1 cellular context compared by ENCODE assay signal in genomic region chr6:26157838-26158580, GRCh38.
A peak's percentile ranks its signal among the peaks of the same experiment; 100 is the strongest.
TF ChIP-seq lines count a peak whose summit lies in the region.

No MANE protein-coding gene starts in this region.

TF ChIP-seq in HEK293, 187 proteins besides CTCF, POLR2A, EP300 and RAD21 (continued from another document):
- no peak for TF ChIP-seq ZBTB20 (tag by site-specific recombination; IDR thresholded peaks at IDR 0.05)
- no peak for TF ChIP-seq ZNF518A (tag by site-specific recombination; conservative IDR thresholded peaks at IDR 0.05; ENCODE audit: low read depth)
- TF ChIP-seq ZBTB49 (tag by site-specific recombination; IDR thresholded peaks at IDR 0.05; ENCODE audit: low read depth), result no peak
- TF ChIP-seq GLI4 (tag by site-specific recombination; IDR thresholded peaks at IDR 0.05), result no peak
- TF ChIP-seq ZIC2 (tag by site-specific recombination; IDR thresholded peaks at IDR 0.05), result no peak
- no peak for TF ChIP-seq ZNF248 (tag by site-specific recombination; IDR thresholded peaks at IDR 0.05)
- TF ChIP-seq ZNF324 (tag by site-specific recombination; IDR thresholded peaks at IDR 0.05), result no peak
- no peak for TF ChIP-seq HOXD13 (CRISPR knock-in tag; IDR thresholded peaks at IDR 0.05; ENCODE audit: borderline replicate concordance)
- peak; percentile 59; the same call in 1 of the 2 replicates for TF ChIP-seq ELK4 (IDR thresholded peaks at IDR 0.05; ENCODE audit: borderline replicate concordance, low read depth, low read length)
- no peak for TF ChIP-seq ZNF433 (tag by site-specific recombination; IDR thresholded peaks at IDR 0.05; ENCODE audit: low read depth)
- peak; percentile 33; the same call in 1 of the 2 replicates for TF ChIP-seq ZBTB11 (tag by site-specific recombination; conservative IDR thresholded peaks at IDR 0.05; ENCODE audit: low read depth)
- 0 out of 2 replicates have a peak, but pooled peaks have one; percentile 7 for TF ChIP-seq ZNF76 (tag by site-specific recombination; IDR thresholded peaks at IDR 0.05; ENCODE audit: borderline replicate concordance, low read depth)
- TF ChIP-seq SALL2 (tag by site-specific recombination; IDR thresholded peaks at IDR 0.05; ENCODE audit: borderline replicate concordance), result no peak
- no peak for TF ChIP-seq GFI1B (tag by site-specific recombination; IDR thresholded peaks at IDR 0.05)
- TF ChIP-seq ZNF266 (tag by site-specific recombination; IDR thresholded peaks at IDR 0.05; ENCODE audit: low read depth), result no peak
- no peak for TF ChIP-seq ZNF544 (tag by site-specific recombination; IDR thresholded peaks at IDR 0.05)
- no peak for TF ChIP-seq KLF16 (tag by site-specific recombination; IDR thresholded peaks at IDR 0.05)
- no peak for TF ChIP-seq ZNF174 (tag by site-specific recombination; IDR thresholded peaks at IDR 0.05)
- TF ChIP-seq ZNF777 (tag by site-specific recombination; IDR thresholded peaks at IDR 0.05; ENCODE audit: borderline replicate concordance), result no peak
- TF ChIP-seq ZNF354C (tag by site-specific recombination; IDR thresholded peaks at IDR 0.05; ENCODE audit: borderline replicate concordance, low read depth), result no peak
- peak; percentile 38; the same call in 1 of the 2 replicates for TF ChIP-seq MZF1 (tag by site-specific recombination; IDR thresholded peaks at IDR 0.05; ENCODE audit: borderline replicate concordance)
- peak; percentile 72 for TF ChIP-seq ZNF2 (tag by site-specific recombination; IDR thresholded peaks at IDR 0.05)
- TF ChIP-seq ZFP37 (tag by site-specific recombination; IDR thresholded peaks at IDR 0.05), result peak; percentile 74; the same call in 1 of the 2 replicates
- TF ChIP-seq PBX3 (CRISPR knock-in tag; IDR thresholded peaks at IDR 0.05), result no peak
- no peak for TF ChIP-seq ZNF16 (tag by site-specific recombination; IDR thresholded peaks at IDR 0.05; ENCODE audit: low read depth)
- TF ChIP-seq YY2 (tag by site-specific recombination; IDR thresholded peaks at IDR 0.05), result no peak
- TF ChIP-seq ZFP3 (tag by site-specific recombination; IDR thresholded peaks at IDR 0.05; ENCODE audit: low read depth), result no peak
- TF ChIP-seq ZNF596 (tag by site-specific recombination; IDR thresholded peaks at IDR 0.05), result no peak
- no peak for TF ChIP-seq ZNF707 (tag by site-specific recombination; IDR thresholded peaks at IDR 0.05)
- 0 out of 2 replicates have a peak, but pooled peaks have one; percentile 32 for TF ChIP-seq ZNF843 (tag by site-specific recombination; IDR thresholded peaks at IDR 0.05)
- TF ChIP-seq ZNF692 (tag by site-specific recombination; IDR thresholded peaks at IDR 0.05), result 0 out of 2 replicates have a peak, but pooled peaks have one; percentile 23
- peak; percentile 57 for TF ChIP-seq ZBTB8A (tag by site-specific recombination; IDR thresholded peaks at IDR 0.05)
- no peak for TF ChIP-seq TCF7L2 (IDR thresholded peaks at IDR 0.05; ENCODE audit: borderline replicate concordance, low read depth, low read length)
- no peak for TF ChIP-seq ZNF792 (tag by site-specific recombination; IDR thresholded peaks at IDR 0.05)
- TF ChIP-seq ZNF488 (tag by site-specific recombination; IDR thresholded peaks at IDR 0.05), result no peak
- peak; percentile 18; the same call in 1 of the 2 replicates for TF ChIP-seq ZNF623 (tag by site-specific recombination; IDR thresholded peaks at IDR 0.05)
- no peak for TF ChIP-seq ZNF10 (tag by site-specific recombination; IDR thresholded peaks at IDR 0.05)
- TF ChIP-seq PRDM4 (tag by site-specific recombination; IDR thresholded peaks at IDR 0.05), result no peak
- no peak for TF ChIP-seq ZNF48 (tag by site-specific recombination; IDR thresholded peaks at IDR 0.05)
- TF ChIP-seq KLF7 (tag by site-specific recombination; IDR thresholded peaks at IDR 0.05; ENCODE audit: borderline replicate concordance), result no peak
